Comparison of ENCODE assay signal across 9 cellular contexts in the genomic region with DNA sequence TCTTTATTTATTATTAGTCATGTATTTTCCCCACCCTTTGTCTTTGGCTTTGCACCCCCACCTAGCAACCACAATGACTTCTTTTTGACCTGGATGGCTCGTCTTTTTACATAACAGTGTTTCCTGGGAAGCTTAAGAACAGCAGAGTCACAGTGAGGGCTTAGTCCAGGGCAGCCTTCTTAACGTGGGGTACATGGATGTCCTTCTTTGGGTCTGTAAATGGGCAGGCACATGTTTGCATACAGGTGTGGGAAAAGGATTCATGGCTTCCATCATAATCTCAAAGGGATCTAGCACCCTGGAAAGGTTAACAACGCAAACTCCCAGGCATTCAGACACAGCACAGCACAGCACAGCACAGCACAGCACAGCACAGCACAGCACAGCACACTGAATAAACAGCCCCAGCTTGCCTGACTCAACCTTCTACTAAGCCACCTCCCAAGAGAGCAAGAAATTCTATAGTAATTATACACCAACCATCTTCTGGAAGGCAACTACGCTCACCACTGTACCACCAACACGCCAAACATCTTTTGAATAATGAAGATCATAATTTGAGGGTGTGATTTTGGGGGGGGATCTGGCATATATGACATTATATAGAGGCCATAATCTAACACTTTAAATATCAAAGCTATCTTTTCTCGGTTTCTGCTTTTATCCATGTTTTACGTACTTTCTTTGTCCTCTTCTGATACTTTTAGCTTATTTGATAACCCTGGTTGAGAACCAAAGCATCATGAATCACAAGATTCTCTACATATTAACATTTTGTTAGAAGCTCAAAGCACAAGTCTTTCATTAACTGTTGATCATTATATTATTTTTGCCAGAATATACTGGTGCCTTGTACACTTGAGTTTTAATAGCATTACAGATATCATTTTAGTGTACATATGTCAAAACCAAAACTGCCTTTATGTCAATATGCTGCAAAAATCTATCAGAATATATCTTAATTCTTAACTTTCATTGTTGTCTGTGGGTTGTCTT.
DNase-seq lines count a peak whose midpoint lies in the region; ATAC-seq and TF ChIP-seq lines count a peak whose summit lies in the region.
"Had no signal": no experiment of that assay in that cellular context is flagged by ENCODE, and none has a peak within 500 bp of the region (broad histone marks: within the 10 kb centered on the region; RNA-seq: fewer than 3 reads in every experiment).

No MANE protein-coding gene starts in this region.

- intact Hi-C loops in CD14-positive monocyte (cut with micrococcal nuclease) = loop anchor here in 1 of 2 donors (5.0 kb wide), 1 partner anchor 51 kb away; no protein-coding TSS in a partner anchor

- POLR2A ChIA-PET in GM10248 (lab: Yijun Ruan, JAX) = no interaction called here

- H3K4me1 Mint-ChIP-seq in CD14-positive monocyte (peaks cover 69% of the 10 kb centered on the region), type B pancreatic cell (ENCODE audit: unreplicated experiment) (peaks cover 16% of the 10 kb centered on the region)

- H3K27me3 ChIP-seq in mucosa of rectum (ENCODE audit: control insufficient read depth in 2 of 2, insufficient read depth in 2 of 2, low read length in 2 of 2) = no peaks in the 10 kb centered on the region

- H3K4me3 Mint-ChIP-seq in CD14-positive monocyte (peak overlapping the region; percentile 85 to 94), type B pancreatic cell (no peak overlapping the region)

- H3K4me3 ChIP-seq in mucosa of rectum (ENCODE audit: low read length in 2 of 2) = peak overlapping the region; percentile 76 to 81

- H3K27me3 Mint-ChIP-seq in CD14-positive monocyte (ENCODE audit: low read depth in 3 of 3) (peaks cover 0 to 2% (median 0%) of the 10 kb centered on the region in 3 donors), type B pancreatic cell (peaks cover 42% of the 10 kb centered on the region)

- H3K9me3 Mint-ChIP-seq in CD14-positive monocyte (no peaks in the 10 kb centered on the region), type B pancreatic cell (no peaks in the 10 kb centered on the region)

- H3K9me3 ChIP-seq in mucosa of rectum (ENCODE audit: control insufficient read depth in 2 of 2, low read length in 2 of 2) = no peaks in the 10 kb centered on the region

- peaks cover 3 to 6% of the 10 kb centered on the region in 2 donors for H3K36me3 ChIP-seq in mucosa of rectum (ENCODE audit: control insufficient read depth in 2 of 2, insufficient read depth in 2 of 2, low read length in 2 of 2)

- TF ChIP-seq CTCF in CD14-positive monocyte (IDR thresholded peaks at IDR 0.05) (no peak), GM10248 (IDR thresholded peaks at IDR 0.05; ENCODE audit: control extremely low read depth, extremely low read depth, low read depth, missing control alignments) (no peak), type B pancreatic cell (conservative IDR thresholded peaks at IDR 0.05) (no peak)

- H3K9ac ChIP-seq in mucosa of rectum (ENCODE audit: low read depth in 1 of 2, low read length in 2 of 2) = peak overlapping the region; percentile 85 to 90

- H3K27ac Mint-ChIP-seq in CD14-positive monocyte (peak overlapping the region; percentile 89 to 100 (median 98)), type B pancreatic cell (no peak overlapping the region)

- CTCF ChIA-PET in GM10248 (lab: Yijun Ruan, JAX) = interaction anchor here (2.0 to 2.9 kb wide), 2 partner anchors 46 to 48 kb away, joined by 4 to 13 read pairs; no protein-coding TSS in a partner anchor

- DNase-seq in CD14-positive monocyte (ENCODE audit: low spot score) = no peak
- DNase-seq in NCI-H526 treated with DMSO at 0.1 percent for 48 hours (lab: John Stamatoyannopoulos, UW) = peak; percentile 21
- DNase-seq in caudate nucleus (lab: John Stamatoyannopoulos, UW) = no peak
- no peak for DNase-seq in NCI-H82 (lab: John Stamatoyannopoulos, UW)
- DNase-seq in GM10248 (ENCODE audit: extremely low spot score) = no peak
- no peak for DNase-seq in type B pancreatic cell (ENCODE audit: extremely low spot score, unreplicated experiment)
- DNase-seq: activated CD4-positive, alpha-beta T cell treated with anti-CD3 and anti-CD28 coated beads for 1 hour had no signal

- peaks cover 31 to 50% of the 10 kb centered on the region in 2 donors for H3K36me3 Mint-ChIP-seq in CD14-positive monocyte
- H3K36me3 Mint-ChIP-seq in type B pancreatic cell = no peaks in the 10 kb centered on the region

- H3K27ac ChIP-seq in caudate nucleus (ENCODE audit: low read depth, low read length) = peak overlapping the region; percentile 74
- peak overlapping the region; percentile 95 for H3K27ac ChIP-seq in mucosa of rectum (ENCODE audit: low read depth in 2 of 2, low read length in 2 of 2)

- peaks cover 34 to 68% of the 10 kb centered on the region in 2 donors for H3K4me1 ChIP-seq in mucosa of rectum (ENCODE audit: control insufficient read depth in 2 of 2, insufficient read depth in 2 of 2, low read length in 2 of 2)

- ATAC-seq in HG03280 (IDR thresholded peaks at IDR 0.05; ENCODE audit: unreplicated experiment) = no peak
